Comparison of ENCODE assay signal across 1 cellular context in genomic region chr9:131545003-131545785, GRCh38.
TF ChIP-seq lines count a peak whose summit lies in the region.

TSS of gene PRRT1B (plus strand) at chr9:131545523. CDS start at chr9:131545616, 93 bp downstream.

TF ChIP-seq in HepG2, 621 proteins besides CTCF, POLR2A, EP300 and RAD21 (continued from another document and continues in another):
- TF ChIP-seq PITX1 (CRISPR knock-in tag; IDR thresholded peaks at IDR 0.05) (0 out of 2 replicates have a peak, but pooled peaks have one; percentile 51), MYC (CRISPR knock-in tag; IDR thresholded peaks at IDR 0.05; ENCODE audit: borderline replicate concordance) (peak; percentile 63; the same call in 1 of the 2 replicates), RXRA (CRISPR knock-in tag; IDR thresholded peaks at IDR 0.05) (peak; percentile 75), ATF5 (CRISPR knock-in tag; IDR thresholded peaks at IDR 0.05; ENCODE audit: low read depth) (no peak), E2F1 (CRISPR knock-in tag; IDR thresholded peaks at IDR 0.05) (0 out of 2 replicates have a peak, but pooled peaks have one; percentile 56), SP5 (CRISPR knock-in tag; IDR thresholded peaks at IDR 0.05; ENCODE audit: borderline replicate concordance, low read depth) (peak; percentile 46; the same call in 1 of the 2 replicates), SMAD1 (CRISPR knock-in tag; IDR thresholded peaks at IDR 0.05; ENCODE audit: borderline replicate concordance, low read depth) (peak; percentile 50; the same call in 1 of the 2 replicates), RXRB (CRISPR knock-in tag; IDR thresholded peaks at IDR 0.05; ENCODE audit: borderline replicate concordance) (peak; percentile 67), ZNF501 (CRISPR knock-in tag; IDR thresholded peaks at IDR 0.05) (peak; percentile 73), ZBED4 (CRISPR knock-in tag; IDR thresholded peaks at IDR 0.05; ENCODE audit: borderline replicate concordance) (peak; percentile 90; the same call in 1 of the 2 replicates), CBFB (CRISPR knock-in tag; IDR thresholded peaks at IDR 0.05) (peak; percentile 99), NFYC (CRISPR knock-in tag; IDR thresholded peaks at IDR 0.05) (no peak), NR2F1 (CRISPR knock-in tag; IDR thresholded peaks at IDR 0.05) (0 out of 4 replicates have a peak, but pooled peaks of 1 of the 2 experiments have one; percentile 12), TFAP4 (IDR thresholded peaks at IDR 0.05; ENCODE audit: borderline replicate concordance, low read depth) (peak; percentile 46; the same call in 1 of the 2 replicates), ZBTB3 (CRISPR knock-in tag; IDR thresholded peaks at IDR 0.05; ENCODE audit: borderline replicate concordance, low read depth) (peak; percentile 58; the same call in 1 of the 2 replicates), YEATS4 (CRISPR knock-in tag; IDR thresholded peaks at IDR 0.05; ENCODE audit: borderline replicate concordance) (peak; percentile 70), THAP11 (CRISPR knock-in tag; IDR thresholded peaks at IDR 0.05) (peak; percentile 81), FOXO1 (CRISPR knock-in tag; IDR thresholded peaks at IDR 0.05) (peak; percentile 95), DDIT3 (CRISPR knock-in tag; IDR thresholded peaks at IDR 0.05) (no peak), KDM3A (CRISPR knock-in tag; IDR thresholded peaks at IDR 0.05; ENCODE audit: low read depth) (peak; percentile 90), SOX13 (IDR thresholded peaks at IDR 0.05) (no peak), SOX13 (CRISPR knock-in tag; conservative IDR thresholded peaks at IDR 0.05 in 1 of 2, IDR thresholded peaks at IDR 0.05 in 1 of 2) (peak in 1 of 2 experiments; percentile 83; a peak in 2 of 4 replicates), ZFYVE20 (CRISPR knock-in tag; IDR thresholded peaks at IDR 0.05; ENCODE audit: borderline replicate concordance, low read depth) (0 out of 2 replicates have a peak, but pooled peaks have one; percentile 22), ZNF274 (CRISPR knock-in tag; IDR thresholded peaks at IDR 0.05) (peak; percentile 44; the same call in 1 of the 2 replicates), POGZ (CRISPR knock-in tag; IDR thresholded peaks at IDR 0.05) (peak; percentile 76), BCLAF1 (IDR thresholded peaks at IDR 0.05) (no peak), ZNF574 (CRISPR knock-in tag; IDR thresholded peaks at IDR 0.05) (peak; percentile 59), STAG1 (CRISPR knock-in tag; IDR thresholded peaks at IDR 0.05) (peak; percentile 39; the same call in 1 of the 2 replicates), ZNF225 (CRISPR knock-in tag; IDR thresholded peaks at IDR 0.05) (no peak), CREB3 (CRISPR knock-in tag; IDR thresholded peaks at IDR 0.05) (no peak), ATF7-NPFF (CRISPR knock-in tag; IDR thresholded peaks at IDR 0.05; ENCODE audit: low read depth) (0 out of 2 replicates have a peak, but pooled peaks have one; percentile 74), ZSCAN29 (CRISPR knock-in tag; conservative IDR thresholded peaks at IDR 0.05) (peak; percentile 55; the same call in 1 of the 2 replicates), ZNF136 (CRISPR knock-in tag; IDR thresholded peaks at IDR 0.05; ENCODE audit: low read depth) (no peak), GFI1 (CRISPR knock-in tag; IDR thresholded peaks at IDR 0.05; ENCODE audit: borderline replicate concordance) (peak; percentile 59; the same call in 1 of the 2 replicates), SPEN (CRISPR knock-in tag; IDR thresholded peaks at IDR 0.05; ENCODE audit: low read depth) (peak; percentile 50; the same call in 1 of the 2 replicates), NFKBIZ (CRISPR knock-in tag; IDR thresholded peaks at IDR 0.05) (no peak), IRX3 (CRISPR knock-in tag; IDR thresholded peaks at IDR 0.05; ENCODE audit: borderline replicate concordance, low read depth) (peak; percentile 79; the same call in 1 of the 2 replicates), ATF1 (CRISPR knock-in tag; IDR thresholded peaks at IDR 0.05) (no peak), ZGPAT (CRISPR knock-in tag; IDR thresholded peaks at IDR 0.05) (peak; percentile 78; the same call in 1 of the 2 replicates), ZNF816 (CRISPR knock-in tag; IDR thresholded peaks at IDR 0.05; ENCODE audit: borderline replicate concordance) (0 out of 2 replicates have a peak, but pooled peaks have one; percentile 33), TFDP2 (CRISPR knock-in tag; IDR thresholded peaks at IDR 0.05) (peak; percentile 55; the same call in 1 of the 2 replicates), ZNF598 (CRISPR knock-in tag; IDR thresholded peaks at IDR 0.05; ENCODE audit: borderline replicate concordance) (peak; percentile 31; the same call in 1 of the 2 replicates), MEF2D (CRISPR knock-in tag; IDR thresholded peaks at IDR 0.05) (peak; percentile 52; the same call in 1 of the 2 replicates), ZNF629 (CRISPR knock-in tag; conservative IDR thresholded peaks at IDR 0.05) (no peak), FOXP1 (IDR thresholded peaks at IDR 0.05) (no peak), FOXP1 (CRISPR knock-in tag; IDR thresholded peaks at IDR 0.05) (peak; percentile 82), PPARG (CRISPR knock-in tag; conservative IDR thresholded peaks at IDR 0.05) (peak; percentile 57; the same call in 1 of the 2 replicates)
